ENCODE assay signal across 8 cellular contexts in the genomic region with DNA sequence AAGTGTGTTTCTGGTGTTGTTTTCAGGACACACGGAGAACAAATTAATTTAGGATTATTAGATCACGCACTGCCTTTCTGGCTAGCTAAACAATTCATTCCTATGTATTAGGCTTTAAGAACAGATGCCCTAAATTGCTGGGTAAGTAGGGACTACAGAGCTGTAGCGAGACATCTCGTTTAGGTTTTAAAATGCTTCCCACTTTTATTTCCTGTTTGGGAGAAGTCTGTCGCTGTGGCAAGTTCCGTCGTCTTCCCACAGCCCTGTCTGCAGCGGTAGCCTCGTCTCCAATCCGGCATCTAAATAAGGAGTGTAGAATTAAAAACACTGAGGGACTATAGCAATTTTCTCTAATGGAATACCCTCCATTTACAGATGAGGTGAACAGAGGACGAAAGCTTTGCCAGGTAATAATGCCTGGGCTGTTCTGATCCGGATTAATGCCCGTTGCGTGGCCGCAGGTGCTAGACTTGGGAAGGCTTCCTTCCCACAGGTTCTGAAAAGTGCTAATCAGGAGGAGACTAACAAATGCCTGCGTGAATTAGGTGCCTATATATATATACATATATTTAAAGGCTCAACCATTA. TPM values are rescaled to one million over a fixed set of nuclear protein-coding genes. Genes with fewer than 3 reads are reported as not detected.
DNase-seq lines count a peak whose midpoint lies in the region; ATAC-seq lines count a peak whose summit lies in the region.

No MANE protein-coding gene starts in this region.

- ATAC-seq in T-cell (replicated peaks in 1 of 4) (no peak), GM18870 (IDR thresholded peaks at IDR 0.05; ENCODE audit: unreplicated experiment) (no peak)

- H3K9ac ChIP-seq in stomach smooth muscle (ENCODE audit: low read length in 2 of 2), result no peak overlapping the region

- peaks cover 6% of the 10 kb centered on the region for H3K9me3 Mint-ChIP-seq in T-helper 1 cell treated with Interleukin-12 subunit alpha and Interleukin-12 subunit beta and Interleukin-4 antibody, amounts not matched to agents 30 μg/mL and 1 μg/mL, for 36 hours
- H3K9me3 Mint-ChIP-seq in T-cell, result peaks cover 2 to 6% (median 6%) of the 10 kb centered on the region in 3 donors

- peaks cover 11% of the 10 kb centered on the region for H3K4me1 Mint-ChIP-seq in T-helper 1 cell treated with Interleukin-12 subunit alpha and Interleukin-12 subunit beta and Interleukin-4 antibody, amounts not matched to agents 30 μg/mL and 1 μg/mL, for 36 hours (ENCODE audit: low read depth)
- peaks cover 9 to 17% (median 10%) of the 10 kb centered on the region in 3 donors for H3K4me1 Mint-ChIP-seq in T-cell

- peak overlapping the region; percentile 69 for H3K4me3 Mint-ChIP-seq in T-helper 1 cell treated with Interleukin-12 subunit alpha and Interleukin-12 subunit beta and Interleukin-4 antibody, amounts not matched to agents 30 μg/mL and 1 μg/mL, for 36 hours
- peak overlapping the region; percentile 74 to 85 (median 76) for H3K4me3 Mint-ChIP-seq in T-cell

- CTCF ChIA-PET in T-cell (lab: Charles Lee), result interaction anchor here in 1 of 2 donors (0.7 kb wide), 1 partner anchor 126 kb away, joined by 3 read pairs; a partner anchor contains a TSS

- H3K36me3 ChIP-seq in stomach smooth muscle (ENCODE audit: control insufficient read depth in 2 of 2, insufficient read depth in 2 of 2, low read length in 2 of 2), result no peaks in the 10 kb centered on the region

- peaks cover 16% of the 10 kb centered on the region for H3K9me3 ChIP-seq in iPS-18c (ENCODE audit: control insufficient read depth, insufficient read depth, low read length)
- no peaks in the 10 kb centered on the region for H3K9me3 ChIP-seq in stomach smooth muscle (ENCODE audit: control insufficient read depth in 2 of 2, low read length in 2 of 2)

- H3K36me3 Mint-ChIP-seq in T-helper 1 cell treated with Interleukin-12 subunit alpha and Interleukin-12 subunit beta and Interleukin-4 antibody, amounts not matched to agents 30 μg/mL and 1 μg/mL, for 36 hours (ENCODE audit: low read depth), result peaks cover 2% of the 10 kb centered on the region
- peaks cover 6% of the 10 kb centered on the region for H3K36me3 Mint-ChIP-seq in T-cell

- POLR2A ChIA-PET in T-cell (lab: Charles Lee), result interaction anchor here in 1 of 2 donors (0.6 kb wide), 1 partner anchor 62 kb away, joined by 4 read pairs; no protein-coding TSS in a partner anchor

- no peak overlapping the region for H3K27ac Mint-ChIP-seq in T-helper 1 cell treated with Interleukin-12 subunit alpha and Interleukin-12 subunit beta and Interleukin-4 antibody, amounts not matched to agents 30 μg/mL and 1 μg/mL, for 36 hours
- H3K27ac Mint-ChIP-seq in T-cell, result no peak overlapping the region

- H3K4me3 ChIP-seq in iPS-18c (ENCODE audit: insufficient read depth, low read depth, low read length) (peak overlapping the region; percentile 90), stomach smooth muscle (ENCODE audit: low read length in 2 of 2) (peak overlapping the region; percentile 6 to 81)

- no peak overlapping the region for H3K27ac ChIP-seq in stomach smooth muscle (ENCODE audit: low read length)

- no peak for DNase-seq in T-helper 1 cell
- DNase-seq in T-cell, result no peak
- no peak for DNase-seq in NCI-H2227 (lab: John Stamatoyannopoulos, UW; ENCODE audit: unreplicated experiment)
- no peak for DNase-seq in stimulated activated naive CD4-positive, alpha-beta T cell (lab: John Stamatoyannopoulos, UW)

- H3K4me1 ChIP-seq in stomach smooth muscle (ENCODE audit: control insufficient read depth, insufficient read depth, low read length), result peaks cover 16% of the 10 kb centered on the region

- H3K27me3 Mint-ChIP-seq in T-helper 1 cell treated with Interleukin-12 subunit alpha and Interleukin-12 subunit beta and Interleukin-4 antibody, amounts not matched to agents 30 μg/mL and 1 μg/mL, for 36 hours (ENCODE audit: low read depth), result peaks cover 65% of the 10 kb centered on the region
- H3K27me3 Mint-ChIP-seq in T-cell, result peaks cover 57 to 73% of the 10 kb centered on the region in 2 donors

- H3K27me3 ChIP-seq in stomach smooth muscle (ENCODE audit: control insufficient read depth in 1 of 2, insufficient read depth in 2 of 2, low read length in 2 of 2), result peaks cover 25 to 34% of the 10 kb centered on the region in 2 donors

RNA-seq across cellular contexts. Expression of a gene that starts 1.3 kb away (rescaled TPM):
- total RNA-seq in T-cell, result under 1 TPM in 3 of 5 donors, not detected in 2; 0.26 to 0.53 (median 0.35) TPM
